Comparison of ENCODE assay signal across 1 cellular context in the genomic region with DNA sequence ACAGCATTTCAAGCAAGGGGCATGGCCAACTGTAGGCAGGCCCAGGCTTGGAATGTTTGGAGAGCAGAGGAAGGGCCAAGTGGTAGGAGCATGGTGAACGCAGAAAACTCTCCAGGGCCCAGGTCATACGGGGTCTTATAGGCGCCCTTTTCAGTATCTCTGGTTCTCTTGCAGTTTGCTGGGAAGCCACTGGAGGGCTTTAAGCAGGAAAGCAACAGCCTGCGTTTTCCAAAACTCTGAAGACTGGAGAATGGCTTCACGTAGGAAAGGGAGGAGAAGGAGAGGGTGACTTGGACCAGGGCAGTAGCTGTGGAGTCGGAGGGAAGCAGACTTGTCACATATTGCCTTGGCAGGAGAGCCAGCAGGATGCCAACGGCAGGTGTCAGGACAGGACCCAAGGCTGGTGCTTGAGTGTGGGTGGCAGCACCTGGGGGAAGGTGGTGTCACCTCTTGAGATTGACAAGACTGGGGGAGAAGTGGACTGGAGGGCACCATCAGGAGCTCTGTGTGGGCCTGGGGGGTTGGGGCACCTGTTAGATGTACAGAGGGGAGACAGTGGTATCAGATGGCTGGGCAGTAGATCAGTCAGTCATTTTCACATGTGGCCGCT.
TF ChIP-seq lines count a peak whose summit lies in the region.

No MANE protein-coding gene starts in this region.

TF ChIP-seq in H1, 55 proteins besides CTCF, POLR2A, EP300 and RAD21:
- no peak for TF ChIP-seq GTF2F1 (IDR thresholded peaks at IDR 0.05; ENCODE audit: borderline replicate concordance, low read depth, low read length)
- no peak for TF ChIP-seq JUN (IDR thresholded peaks at IDR 0.05; ENCODE audit: low read depth, low read length)
- TF ChIP-seq NANOG (IDR thresholded peaks at IDR 0.05; ENCODE audit: insufficient read depth, low read depth, low read length, poor library complexity, severe bottlenecking) = no peak
- TF ChIP-seq POU5F1 (IDR thresholded peaks at IDR 0.05; ENCODE audit: low read depth, low read length) = no peak
- no peak for TF ChIP-seq YY1 (IDR thresholded peaks at IDR 0.05; ENCODE audit: low read depth, low read length)
- no peak for TF ChIP-seq CEBPB (IDR thresholded peaks at IDR 0.05; ENCODE audit: low read depth, low read length)
